24 cellular contexts compared by ENCODE assay signal in the genomic region with DNA sequence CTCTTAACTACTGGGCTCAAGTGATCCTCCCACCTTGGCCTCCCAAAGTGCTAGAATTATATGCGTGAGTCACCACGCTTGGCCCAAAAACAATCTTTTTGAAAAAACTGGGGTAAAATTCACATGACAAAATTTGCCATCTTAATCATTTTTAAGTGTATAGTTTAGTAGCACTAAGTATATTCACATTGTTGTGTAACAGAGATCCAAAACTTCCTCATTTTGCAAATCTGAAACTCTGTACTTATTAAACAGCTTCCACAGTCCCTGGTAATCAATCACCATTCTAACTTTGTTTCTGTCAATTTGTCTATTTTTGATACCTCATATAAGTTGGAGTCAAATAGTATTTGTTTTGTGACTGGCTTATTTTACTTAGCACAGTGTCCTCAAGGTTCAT. TPM values are rescaled to one million over a fixed set of nuclear protein-coding genes. Genes with fewer than 3 reads are reported as not detected.
DNase-seq lines count a peak whose midpoint lies in the region; ATAC-seq and TF ChIP-seq lines count a peak whose summit lies in the region.
"Had no signal": no experiment of that assay in that cellular context is flagged by ENCODE, and none has a peak within 500 bp of the region (broad histone marks: within the 10 kb centered on the region; RNA-seq: fewer than 3 reads in every experiment).

No MANE protein-coding gene starts in this region.

- H3K27me3 Mint-ChIP-seq in activated CD8-positive, alpha-beta memory T cell treated with anti-CD3 and anti-CD28 coated beads, Interleukin-2, amount 10 ng/mL, durations not matched to agents 7 days and 5 days = no peaks in the 10 kb centered on the region
- H3K27me3 Mint-ChIP-seq: activated T-cell treated with anti-CD3 and anti-CD28 coated beads, Interleukin-2, amount 50 U/mL, for 24 hours had no signal

- H3K9me3 ChIP-seq in gastroesophageal sphincter (no peaks in the 10 kb centered on the region), subcutaneous abdominal adipose tissue (ENCODE audit: control insufficient read depth in 5 of 5, low read length in 5 of 5) (no peaks in the 10 kb centered on the region)
- no peaks in the 10 kb centered on the region for H3K9me3 ChIP-seq in effector memory CD4-positive, alpha-beta T cell (ENCODE audit: control insufficient read depth, low read length)
- H3K9me3 ChIP-seq: upper lobe of left lung had no signal

- H3K4me3 Mint-ChIP-seq in activated CD8-positive, alpha-beta memory T cell treated with anti-CD3 and anti-CD28 coated beads, Interleukin-2, amount 10 ng/mL, durations not matched to agents 7 days and 5 days = no peak overlapping the region
- H3K4me3 Mint-ChIP-seq: activated CD8-positive, alpha-beta T cell treated with anti-CD3 and anti-CD28 coated beads, Interleukin-2, amount 10 ng/mL, durations not matched to agents 7 days and 5 days; activated T-cell treated with anti-CD3 and anti-CD28 coated beads, Interleukin-2, amount 50 U/mL, for 24 hours had no signal

- DNase-seq in activated CD8-positive, alpha-beta memory T cell treated with anti-CD3 and anti-CD28 coated beads, Interleukin-2, amount 10 ng/mL, durations not matched to agents 7 days and 5 days = no peak
- no peak for DNase-seq in activated CD8-positive, alpha-beta memory T cell treated with anti-CD3 and anti-CD28 coated beads for 24 hours
- DNase-seq in NOMO-1 treated with DMSO at 0.1 percent for 48 hours (lab: John Stamatoyannopoulos, UW; ENCODE audit: unreplicated experiment) = peak; percentile 83
- DNase-seq in NCI-H2029 treated with DMSO at 0.1 percent for 48 hours (lab: John Stamatoyannopoulos, UW) = no peak
- DNase-seq in NCI-H748 (lab: John Stamatoyannopoulos, UW; ENCODE audit: unreplicated experiment) = no peak
- no peak for DNase-seq in effector memory CD4-positive, alpha-beta T cell
- DNase-seq: activated CD8-positive, alpha-beta T cell treated with anti-CD3 and anti-CD28 coated beads, Interleukin-2, amount 10 ng/mL, durations not matched to agents 7 days and 5 days; activated naive CD4-positive, alpha-beta T cell; activated T-cell treated with anti-CD3 and anti-CD28 coated beads, Interleukin-2, amount 50 U/mL, for 24 hours; amniotic stem cell; cortex of kidney; EL; kidney; mammary epithelial cell; NCI-H2171 treated with DMSO at 0.1 percent for 48 hours; NCI-H526 treated with DMSO at 0.1 percent for 48 hours; retina; stimulated activated CD4-positive, alpha-beta T cell treated with anti-CD3 and anti-CD28 coated beads, Interleukin-12 subunit alpha, Interleukin-12 subunit beta, amount 100 ng/mL, for 4 hours; T-helper 9 cell; upper lobe of left lung had no signal

- TF ChIP-seq CTCF in gastroesophageal sphincter (IDR thresholded peaks at IDR 0.05) = no peak

- H3K9ac ChIP-seq in subcutaneous abdominal adipose tissue (ENCODE audit: low read length in 5 of 5) = no peak overlapping the region
- H3K9ac ChIP-seq: BLaER1 had no signal

- no peaks in the 10 kb centered on the region for H3K36me3 ChIP-seq in gastroesophageal sphincter
- no peaks in the 10 kb centered on the region for H3K36me3 ChIP-seq in subcutaneous abdominal adipose tissue (ENCODE audit: control insufficient read depth in 5 of 5, insufficient read depth in 5 of 5, low read length in 5 of 5)
- H3K36me3 ChIP-seq in effector memory CD4-positive, alpha-beta T cell (ENCODE audit: control insufficient read depth, insufficient read depth, low read length) = no peaks in the 10 kb centered on the region
- H3K36me3 ChIP-seq: upper lobe of left lung had no signal

- H3K4me1 ChIP-seq in gastroesophageal sphincter (peaks cover 6 to 75% (median 27%) of the 10 kb centered on the region in 3 donors), subcutaneous abdominal adipose tissue (ENCODE audit: control insufficient read depth in 5 of 5, insufficient read depth in 5 of 5, low read length in 5 of 5) (peaks cover 5 to 50% (median 39%) of the 10 kb centered on the region in 5 donors)
- H3K4me1 ChIP-seq in effector memory CD4-positive, alpha-beta T cell (ENCODE audit: control insufficient read depth, insufficient read depth, low read length, poor library complexity, severe bottlenecking) = peaks cover 8% of the 10 kb centered on the region

- CTCF ChIA-PET in activated CD8-positive, alpha-beta memory T cell treated with anti-CD3 and anti-CD28 coated beads, Interleukin-2, amount 10 ng/mL, durations not matched to agents 7 days and 5 days (lab: Charles Lee) = no interaction called here

- no peak for TF ChIP-seq EP300 in gastroesophageal sphincter (IDR thresholded peaks at IDR 0.05)

- H3K27me3 ChIP-seq in gastroesophageal sphincter (no peaks in the 10 kb centered on the region), subcutaneous abdominal adipose tissue (ENCODE audit: control insufficient read depth in 5 of 5, insufficient read depth in 4 of 5, low read length in 5 of 5) (no peaks in the 10 kb centered on the region)
- H3K27me3 ChIP-seq in effector memory CD4-positive, alpha-beta T cell (replicated peaks; ENCODE audit: control insufficient read depth, insufficient read depth, low read length, poor library complexity, severe bottlenecking) = no peaks in the 10 kb centered on the region
- H3K27me3 ChIP-seq: BLaER1, upper lobe of left lung had no signal

- H3K9me3 Mint-ChIP-seq in activated CD8-positive, alpha-beta memory T cell treated with anti-CD3 and anti-CD28 coated beads, Interleukin-2, amount 10 ng/mL, durations not matched to agents 7 days and 5 days (ENCODE audit: low read depth) = no peaks in the 10 kb centered on the region
- H3K9me3 Mint-ChIP-seq: activated T-cell treated with anti-CD3 and anti-CD28 coated beads, Interleukin-2, amount 50 U/mL, for 24 hours had no signal

- H3K4me1 Mint-ChIP-seq in activated CD8-positive, alpha-beta memory T cell treated with anti-CD3 and anti-CD28 coated beads, Interleukin-2, amount 10 ng/mL, durations not matched to agents 7 days and 5 days = peaks cover 29% of the 10 kb centered on the region

- H3K4me3 ChIP-seq in gastroesophageal sphincter = no peak overlapping the region
- no peak overlapping the region for H3K4me3 ChIP-seq in subcutaneous abdominal adipose tissue (ENCODE audit: low read depth in 1 of 5, low read length in 5 of 5)
- no peak overlapping the region for H3K4me3 ChIP-seq in effector memory CD4-positive, alpha-beta T cell (ENCODE audit: insufficient read depth, low read depth, low read length, poor library complexity, severe bottlenecking)
- H3K4me3 ChIP-seq: BLaER1, upper lobe of left lung had no signal

- peak overlapping the region; percentile 7 for H3K27ac Mint-ChIP-seq in activated CD8-positive, alpha-beta memory T cell treated with anti-CD3 and anti-CD28 coated beads, Interleukin-2, amount 10 ng/mL, durations not matched to agents 7 days and 5 days
- H3K27ac Mint-ChIP-seq: activated CD8-positive, alpha-beta T cell treated with anti-CD3 and anti-CD28 coated beads, Interleukin-2, amount 10 ng/mL, durations not matched to agents 7 days and 5 days; activated T-cell treated with anti-CD3 and anti-CD28 coated beads, Interleukin-2, amount 50 U/mL, for 24 hours had no signal

- H3K36me3 Mint-ChIP-seq in activated CD8-positive, alpha-beta memory T cell treated with anti-CD3 and anti-CD28 coated beads, Interleukin-2, amount 10 ng/mL, durations not matched to agents 7 days and 5 days = peaks cover 6% of the 10 kb centered on the region

- WGBS in gastroesophageal sphincter (ENCODE audit: low coverage in 1 of 2), 2 donors = 80 to 83% methylated on average over 1 to 2 of the region's 2 CpGs

- no peak overlapping the region for H3K27ac ChIP-seq in gastroesophageal sphincter
- H3K27ac ChIP-seq in subcutaneous abdominal adipose tissue (ENCODE audit: low read depth, low read length) = peak overlapping the region; percentile 66
- H3K27ac ChIP-seq in effector memory CD4-positive, alpha-beta T cell (ENCODE audit: insufficient read depth, low read length, poor library complexity, severe bottlenecking) = no peak overlapping the region
- H3K27ac ChIP-seq: BLaER1 had no signal

- ATAC-seq in activated CD8-positive, alpha-beta memory T cell treated with anti-CD3 and anti-CD28 coated beads, Interleukin-2, amount 10 ng/mL, durations not matched to agents 7 days and 5 days = no peak
- ATAC-seq in gastroesophageal sphincter = peak; percentile 5
- ATAC-seq: activated CD4-positive, CD25-positive, alpha-beta regulatory T cell treated with anti-CD3 and anti-CD28 coated beads, Interleukin-2, amount 50 U/mL, for 24 hours; activated CD8-positive, alpha-beta T cell treated with anti-CD3 and anti-CD28 coated beads, Interleukin-2, amount 10 ng/mL, durations not matched to agents 7 days and 5 days had no signal

- TF ChIP-seq POLR2A in gastroesophageal sphincter (IDR thresholded peaks at IDR 0.05) = no peak

RNA-seq across cellular contexts. Expression of a gene that starts 5.2 kb away (rescaled TPM):
- 100 to 1,000 TPM; 108 to 114 TPM for total RNA-seq in activated CD8-positive, alpha-beta memory T cell treated with anti-CD3 and anti-CD28 coated beads, Interleukin-2, amount 10 ng/mL, durations not matched to agents 7 days and 5 days
- total RNA-seq in gastroesophageal sphincter = 100 to 1,000 TPM in 1 of 4 donors, 10 to 100 TPM in 3; 67.9 to 103 (median 87.8) TPM

RNA-seq across cellular contexts. Expression of a gene that starts 7.4 kb away (rescaled TPM):
- 10 to 100 TPM; 66.4 to 80.2 TPM for total RNA-seq in activated CD8-positive, alpha-beta memory T cell treated with anti-CD3 and anti-CD28 coated beads, Interleukin-2, amount 10 ng/mL, durations not matched to agents 7 days and 5 days
- total RNA-seq in gastroesophageal sphincter = 10 to 100 TPM; 11.7 to 34.0 (median 27.8) TPM

RNA-seq across cellular contexts. Expression of a gene that starts 50.5 kb away (rescaled TPM):
- under 1 TPM; 0.21 to 0.35 TPM for total RNA-seq in activated CD8-positive, alpha-beta memory T cell treated with anti-CD3 and anti-CD28 coated beads, Interleukin-2, amount 10 ng/mL, durations not matched to agents 7 days and 5 days
- total RNA-seq in gastroesophageal sphincter = under 1 TPM in 2 of 4 donors, not detected in 2; 0.13 to 0.19 TPM

RNA-seq across cellular contexts. Expression of a gene that starts 54.7 kb away (rescaled TPM):
- total RNA-seq in activated CD8-positive, alpha-beta memory T cell treated with anti-CD3 and anti-CD28 coated beads, Interleukin-2, amount 10 ng/mL, durations not matched to agents 7 days and 5 days = 10 to 100 TPM; 14.1 to 15.0 TPM
- 1 to 10 TPM; 2.0 to 9.5 (median 6.4) TPM for total RNA-seq in gastroesophageal sphincter
